Comparison of ENCODE assay signal across 29 cellular contexts in genomic region chr4:60502733-60503132, GRCh38.
"Had no signal": no experiment of that assay in that cellular context is flagged by ENCODE, and none has a peak within 500 bp of the region (broad histone marks: within the 10 kb centered on the region; RNA-seq: fewer than 3 reads in every experiment).

No MANE protein-coding gene starts in this region.

- H3K4me3 ChIP-seq: ascending aorta, coronary artery, dorsolateral prefrontal cortex had no signal

- H3K27ac Mint-ChIP-seq: activated CD4-positive, alpha-beta T cell treated with anti-CD3 and anti-CD28 coated beads, Interleukin-2, amount 10 ng/mL, durations not matched to agents 7 days and 5 days; activated naive CD4-positive, alpha-beta T cell treated with anti-CD3 and anti-CD28 coated beads, Interleukin-2, amount 10 ng/mL, durations not matched to agents 7 days and 5 days; activated naive CD4-positive, alpha-beta T cell treated with anti-CD3 and anti-CD28 coated beads, Interleukin-2, amount 50 U/mL, for 72 hours; activated naive CD8-positive, alpha-beta T cell treated with anti-CD3 and anti-CD28 coated beads, Interleukin-2, amount 10 ng/mL, durations not matched to agents 7 days and 5 days; activated T-cell treated with anti-CD3 and anti-CD28 coated beads, Interleukin-2, amount 50 U/mL, for 24 hours; activated T-cell treated with anti-CD3 and anti-CD28 coated beads, Interleukin-2, amount 50 U/mL, for 72 hours; brain; dendritic cell treated with granulocyte-macrophage colony-stimulating factor and Interleukin-4, amounts not matched to agents 40 ng/mL and 50 ng/mL, for 4 days; endodermal cell; T-helper 17 cell; T-helper 2 cell treated with Interferon-gamma antibody and Interleukin-4, amounts not matched to agents 5 μg/mL and 100 μg/mL, for 36 hours had no signal

- DNase-seq: activated CD4-positive, alpha-beta T cell treated with anti-CD3 and anti-CD28 coated beads for 1 hour; activated CD4-positive, alpha-beta T cell treated with anti-CD3 and anti-CD28 coated beads for 4 hours; activated CD4-positive, alpha-beta T cell treated with anti-CD3 and anti-CD28 coated beads, Interleukin-2, amount 10 ng/mL, durations not matched to agents 7 days and 5 days; activated CD4-positive, alpha-beta T cell treated with anti-CD3 and anti-CD28 coated beads, Interleukin-2, amount 50 U/mL, for 48 hours; activated CD8-positive, alpha-beta memory T cell treated with anti-CD3 and anti-CD28 coated beads, Interleukin-2, amount 50 U/mL, for 48 hours; activated gamma-delta T cell; activated naive CD4-positive, alpha-beta T cell; activated naive CD4-positive, alpha-beta T cell treated with anti-CD3 and anti-CD28 coated beads, Interleukin-2, amount 10 ng/mL, durations not matched to agents 7 days and 5 days; activated naive CD8-positive, alpha-beta T cell treated with anti-CD3 and anti-CD28 coated beads, Interleukin-2, amount 10 ng/mL, durations not matched to agents 7 days and 5 days; activated T-cell treated with anti-CD3 and anti-CD28 coated beads for 4 hours; activated T-cell treated with anti-CD3 and anti-CD28 coated beads, Interleukin-2, amount 50 U/mL, for 24 hours; activated T-cell treated with anti-CD3 and anti-CD28 coated beads, Interleukin-2, amount 50 U/mL, for 72 hours; dorsolateral prefrontal cortex; effector memory CD4-positive, alpha-beta T cell; endodermal cell; foreskin fibroblast; head of caudate nucleus; T-helper 1 cell; T-helper 17 cell; T1000; WERI-Rb-1 had no signal

- H3K27me3 Mint-ChIP-seq: activated CD4-positive, alpha-beta T cell treated with anti-CD3 and anti-CD28 coated beads, Interleukin-2, amount 10 ng/mL, durations not matched to agents 7 days and 5 days; activated naive CD4-positive, alpha-beta T cell treated with anti-CD3 and anti-CD28 coated beads, Interleukin-2, amount 10 ng/mL, durations not matched to agents 7 days and 5 days; activated naive CD8-positive, alpha-beta T cell treated with anti-CD3 and anti-CD28 coated beads, Interleukin-2, amount 10 ng/mL, durations not matched to agents 7 days and 5 days; activated T-cell treated with anti-CD3 and anti-CD28 coated beads, Interleukin-2, amount 50 U/mL, for 24 hours; central memory CD8-positive, alpha-beta T cell; dendritic cell treated with granulocyte-macrophage colony-stimulating factor and Interleukin-4, amounts not matched to agents 40 ng/mL and 50 ng/mL, for 4 days; T-helper 17 cell had no signal

- H3K36me3 ChIP-seq: ascending aorta, WERI-Rb-1 had no signal

- H3K36me3 Mint-ChIP-seq: activated naive CD4-positive, alpha-beta T cell treated with anti-CD3 and anti-CD28 coated beads, Interleukin-2, amount 10 ng/mL, durations not matched to agents 7 days and 5 days; brain had no signal

- H3K9me3 ChIP-seq: ascending aorta had no signal

- H3K4me1 Mint-ChIP-seq: activated CD4-positive, alpha-beta T cell treated with anti-CD3 and anti-CD28 coated beads, Interleukin-2, amount 10 ng/mL, durations not matched to agents 7 days and 5 days; activated naive CD4-positive, alpha-beta T cell treated with anti-CD3 and anti-CD28 coated beads, Interleukin-2, amount 10 ng/mL, durations not matched to agents 7 days and 5 days; activated naive CD8-positive, alpha-beta T cell treated with anti-CD3 and anti-CD28 coated beads, Interleukin-2, amount 10 ng/mL, durations not matched to agents 7 days and 5 days; central memory CD8-positive, alpha-beta T cell; T-helper 17 cell had no signal

- H3K4me3 Mint-ChIP-seq: activated CD4-positive, alpha-beta T cell treated with anti-CD3 and anti-CD28 coated beads, Interleukin-2, amount 10 ng/mL, durations not matched to agents 7 days and 5 days; activated naive CD4-positive, alpha-beta T cell treated with anti-CD3 and anti-CD28 coated beads, Interleukin-2, amount 10 ng/mL, durations not matched to agents 7 days and 5 days; activated naive CD8-positive, alpha-beta T cell treated with anti-CD3 and anti-CD28 coated beads, Interleukin-2, amount 10 ng/mL, durations not matched to agents 7 days and 5 days; activated T-cell treated with anti-CD3 and anti-CD28 coated beads, Interleukin-2, amount 50 U/mL, for 24 hours; activated T-cell treated with anti-CD3 and anti-CD28 coated beads, Interleukin-2, amount 50 U/mL, for 72 hours; brain; central memory CD8-positive, alpha-beta T cell; dendritic cell treated with granulocyte-macrophage colony-stimulating factor and Interleukin-4, amounts not matched to agents 40 ng/mL and 50 ng/mL, for 4 days; endodermal cell; T-helper 17 cell; T-helper 2 cell treated with Interferon-gamma antibody and Interleukin-4, amounts not matched to agents 5 μg/mL and 100 μg/mL, for 36 hours had no signal

- H3K4me1 ChIP-seq: ascending aorta had no signal

- H3K27me3 ChIP-seq: ascending aorta, dorsolateral prefrontal cortex had no signal

- H3K9me3 Mint-ChIP-seq: endodermal cell had no signal

- H3K27ac ChIP-seq: ascending aorta, coronary artery, dorsolateral prefrontal cortex, WERI-Rb-1 had no signal

- ATAC-seq: activated naive CD4-positive, alpha-beta T cell treated with anti-CD3 and anti-CD28 coated beads, Interleukin-2, amount 50 U/mL, for 72 hours; activated T-cell treated with anti-CD3 and anti-CD28 coated beads, Interleukin-2, amount 50 U/mL, for 72 hours; esophagus mucosa; T-helper 17 cell had no signal
